ENCODE assay signal across 1 cellular context in genomic region chr12:32399373-32400113, GRCh38.
TF ChIP-seq lines count a peak whose summit lies in the region.

TSS of gene FGD4 (plus strand) at chr12:32399558.

TF ChIP-seq in K562, 482 proteins besides CTCF, POLR2A, EP300 and RAD21 (continued from another document):
- TF ChIP-seq ZBTB33 (CRISPR knock-in tag; IDR thresholded peaks at IDR 0.05) (peak; percentile 74), SMARCB1 (IDR thresholded peaks at IDR 0.05; ENCODE audit: insufficient read length, low read depth) (no peak), ATF6 (CRISPR knock-in tag; IDR thresholded peaks at IDR 0.05) (0 out of 2 replicates have a peak, but pooled peaks have one; percentile 42), ADNP (tag; IDR thresholded peaks at IDR 0.05) (no peak), GABPA (tag; conservative IDR thresholded peaks at IDR 0.05; ENCODE audit: low read depth) (peak; percentile 50; the same call in 1 of the 2 replicates), ZKSCAN3 (CRISPR knock-in tag; IDR thresholded peaks at IDR 0.05) (no peak), CHAMP1 (IDR thresholded peaks at IDR 0.05) (no peak), POLR2G (IDR thresholded peaks at IDR 0.05; ENCODE audit: low read depth, low read length) (peak; percentile 66), RBM25 (IDR thresholded peaks at IDR 0.05; ENCODE audit: low read depth, low read length, severe bottlenecking) (no peak), LARP7 (IDR thresholded peaks at IDR 0.05) (no peak), PHF20 (IDR thresholded peaks at IDR 0.05; ENCODE audit: partially characterized antibody) (peak; percentile 68), ZNF449 (CRISPR knock-in tag; IDR thresholded peaks at IDR 0.05) (no peak), MCM7 (IDR thresholded peaks at IDR 0.05) (no peak), SOX6 (IDR thresholded peaks at IDR 0.05) (0 out of 2 replicates have a peak, but pooled peaks have one; percentile 11), SMARCC2 (IDR thresholded peaks at IDR 0.05; ENCODE audit: low read depth) (no peak), NCOR1 (IDR thresholded peaks at IDR 0.05) (no peak), OTX1 (CRISPR knock-in tag; IDR thresholded peaks at IDR 0.05) (no peak), ZBTB26 (CRISPR knock-in tag; IDR thresholded peaks at IDR 0.05) (no peak), ZNF23 (CRISPR knock-in tag; IDR thresholded peaks at IDR 0.05) (no peak), SRSF3 (IDR thresholded peaks at IDR 0.05; ENCODE audit: insufficient read depth, low read length) (no peak), TCFL5 (CRISPR knock-in tag; conservative IDR thresholded peaks at IDR 0.05) (no peak), MAFG (tag; conservative IDR thresholded peaks at IDR 0.05) (no peak), SMAD4 (CRISPR knock-in tag; conservative IDR thresholded peaks at IDR 0.05) (peak; percentile 85), NR4A1 (CRISPR knock-in tag; IDR thresholded peaks at IDR 0.05) (no peak), NR4A1 (tag; IDR thresholded peaks at IDR 0.05) (no peak), MAFK (IDR thresholded peaks at IDR 0.05; ENCODE audit: low read length) (no peak), ZBTB34 (CRISPR knock-in tag; IDR thresholded peaks at IDR 0.05) (no peak), ZBED1 (IDR thresholded peaks at IDR 0.05) (no peak), ATF1 (CRISPR knock-in tag; IDR thresholded peaks at IDR 0.05) (no peak), ATF1 (tag; IDR thresholded peaks at IDR 0.05) (0 out of 2 replicates have a peak, but pooled peaks have one; percentile 37), RCOR1 (IDR thresholded peaks at IDR 0.05; ENCODE audit: borderline replicate concordance in 1 of 2, low read depth in 2 of 2, low read length in 2 of 2) (peak in 1 of 2 experiments; percentile 33; a peak in 1 of 4 replicates), CTCFL (IDR thresholded peaks at IDR 0.05; ENCODE audit: borderline replicate concordance, insufficient read depth, low read depth, low read length, poor library complexity, severe bottlenecking) (peak; percentile 93), ZNF280B (CRISPR knock-in tag; IDR thresholded peaks at IDR 0.05) (no peak), DIDO1 (tag; IDR thresholded peaks at IDR 0.05; ENCODE audit: low read depth) (no peak), GATAD2A (IDR thresholded peaks at IDR 0.05) (0 out of 2 replicates have a peak, but pooled peaks have one; percentile 39), NR0B1 (IDR thresholded peaks at IDR 0.05; ENCODE audit: partially characterized antibody) (no peak), BHLHE40 (IDR thresholded peaks at IDR 0.05; ENCODE audit: low read length) (peak; percentile 5; the same call in 1 of the 2 replicates), CC2D1A (IDR thresholded peaks at IDR 0.05) (no peak), GABPB1 (CRISPR knock-in tag; IDR thresholded peaks at IDR 0.05) (peak; percentile 46; the same call in 1 of the 2 replicates), CGGBP1 (CRISPR knock-in tag; IDR thresholded peaks at IDR 0.05) (no peak)
